ENCODE assay signal across 9 cellular contexts in the genomic region with DNA sequence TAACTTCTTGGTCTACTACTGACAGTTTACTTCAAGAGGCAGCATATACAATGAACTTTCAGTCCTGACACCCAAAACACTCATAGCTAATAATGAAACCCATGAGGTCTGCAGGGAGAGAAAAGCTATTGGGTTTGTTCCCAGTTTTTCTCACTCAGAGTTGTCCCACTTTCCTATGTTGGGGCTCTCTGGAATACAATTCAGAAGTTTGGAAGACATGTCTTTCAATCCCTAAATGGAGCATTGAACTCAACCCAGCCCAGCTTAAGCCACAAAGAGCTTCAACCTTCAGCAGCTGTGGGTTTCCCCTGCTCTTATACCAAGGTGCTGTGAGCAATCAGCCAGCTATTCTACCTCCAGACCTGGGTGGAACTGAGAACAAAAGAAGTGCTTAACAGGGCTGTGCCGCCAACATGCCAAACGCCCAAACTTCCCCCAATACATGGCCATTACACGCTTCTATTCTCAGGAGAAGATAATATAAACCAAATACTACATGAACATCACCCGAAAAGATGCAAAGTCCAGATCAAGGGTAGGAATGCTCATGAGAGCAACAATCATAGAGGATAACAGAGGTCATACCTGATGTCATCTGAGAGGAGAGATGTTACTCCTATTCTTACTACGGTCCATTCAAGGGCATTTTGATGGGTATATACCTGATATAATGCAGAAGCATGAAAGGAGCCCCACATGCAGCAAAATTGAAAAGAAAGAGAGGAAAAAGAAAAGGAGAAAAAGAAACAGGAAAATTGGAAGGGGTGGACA.
A peak's percentile ranks its signal among the peaks of the same experiment; 100 is the strongest.
DNase-seq lines count a peak whose midpoint lies in the region; ATAC-seq, FAIRE-seq and TF ChIP-seq lines count a peak whose summit lies in the region.
"Had no signal": no experiment of that assay in that cellular context is flagged by ENCODE, and none has a peak within 500 bp of the region (broad histone marks: within the 10 kb centered on the region; RNA-seq: fewer than 3 reads in every experiment).

No MANE protein-coding gene starts in this region.

- POLR2A ChIA-PET in activated CD8-positive, alpha-beta T cell treated with anti-CD3 and anti-CD28 coated beads for 36 hours (lab: Charles Lee), result interaction anchor here (1.3 kb wide), 1 partner anchor 10 kb away, joined by 3 read pairs; no protein-coding TSS in a partner anchor
- POLR2A ChIA-PET in activated CD8-positive, alpha-beta T cell treated with anti-CD3 and anti-CD28 coated beads, Interleukin-2, amount 10 ng/mL, durations not matched to agents 7 days and 5 days (lab: Charles Lee), result interaction anchor here (1.0 kb wide), 1 partner anchor 86 kb away, joined by 4 read pairs; no protein-coding TSS in a partner anchor

- H3K27ac Mint-ChIP-seq in activated CD8-positive, alpha-beta T cell treated with anti-CD3 and anti-CD28 coated beads for 36 hours, result peak overlapping the region; percentile 58
- no peak overlapping the region for H3K27ac Mint-ChIP-seq in activated CD8-positive, alpha-beta T cell treated with anti-CD3 and anti-CD28 coated beads, Interleukin-2, amount 10 ng/mL, durations not matched to agents 7 days and 5 days
- no peak overlapping the region for H3K27ac Mint-ChIP-seq in T-helper 17 cell

- TF ChIP-seq CTCF in activated CD8-positive, alpha-beta T cell treated with anti-CD3 and anti-CD28 coated beads for 36 hours (IDR thresholded peaks at IDR 0.05), result no peak
- TF ChIP-seq CTCF in D721Med (IDR thresholded peaks at IDR 0.05; ENCODE audit: insufficient read depth, missing control alignments), result no peak

- H3K36me3 Mint-ChIP-seq in activated CD8-positive, alpha-beta T cell treated with anti-CD3 and anti-CD28 coated beads for 36 hours (ENCODE audit: low read depth), result peaks cover 7% of the 10 kb centered on the region
- peaks cover 7% of the 10 kb centered on the region for H3K36me3 Mint-ChIP-seq in activated CD8-positive, alpha-beta T cell treated with anti-CD3 and anti-CD28 coated beads, Interleukin-2, amount 10 ng/mL, durations not matched to agents 7 days and 5 days (ENCODE audit: low read depth)
- no peaks in the 10 kb centered on the region for H3K36me3 Mint-ChIP-seq in T-helper 17 cell (ENCODE audit: low read depth)

- peak; percentile 87 for ATAC-seq in activated CD8-positive, alpha-beta T cell treated with anti-CD3 and anti-CD28 coated beads for 36 hours
- ATAC-seq in activated CD8-positive, alpha-beta T cell treated with anti-CD3 and anti-CD28 coated beads, Interleukin-2, amount 10 ng/mL, durations not matched to agents 7 days and 5 days, result no peak
- ATAC-seq in HG02623 (IDR thresholded peaks at IDR 0.05; ENCODE audit: unreplicated experiment) (peak; percentile 88), T-helper 17 cell (peak; percentile 60), SK-N-SH treated with all-trans-retinoic acid at 6 μM for 48 hours (no peak)

- TF ChIP-seq POLR2A in erythroblast (IDR thresholded peaks at IDR 0.05; ENCODE audit: low read length), result no peak

- H3K9me3 ChIP-seq in T-helper 17 cell (ENCODE audit: control insufficient read depth, low read length, poor library complexity, severe bottlenecking), result no peaks in the 10 kb centered on the region

- H3K9me3 Mint-ChIP-seq in activated CD8-positive, alpha-beta T cell treated with anti-CD3 and anti-CD28 coated beads for 36 hours, result peaks cover 13% of the 10 kb centered on the region
- no peaks in the 10 kb centered on the region for H3K9me3 Mint-ChIP-seq in activated CD8-positive, alpha-beta T cell treated with anti-CD3 and anti-CD28 coated beads, Interleukin-2, amount 10 ng/mL, durations not matched to agents 7 days and 5 days (ENCODE audit: insufficient read depth)

- CTCF ChIA-PET in activated CD8-positive, alpha-beta T cell treated with anti-CD3 and anti-CD28 coated beads for 36 hours (lab: Charles Lee), result interaction anchor here (0.6 to 1.6 kb wide), 4 partner anchors 10 to 276 kb away, joined by 3 to 5 read pairs (median 4); no protein-coding TSS in a partner anchor
- CTCF ChIA-PET in activated CD8-positive, alpha-beta T cell treated with anti-CD3 and anti-CD28 coated beads, Interleukin-2, amount 10 ng/mL, durations not matched to agents 7 days and 5 days (lab: Charles Lee), result interaction anchor here (1.0 to 1.7 kb wide), 5 partner anchors 13 to 155 kb away, joined by 3 to 7 read pairs (median 3); no protein-coding TSS in a partner anchor

- intact Hi-C loops in activated CD8-positive, alpha-beta T cell treated with anti-CD3 and anti-CD28 coated beads for 36 hours (cut with micrococcal nuclease), result no loop called here

- no peak overlapping the region for H3K4me3 Mint-ChIP-seq in activated CD8-positive, alpha-beta T cell treated with anti-CD3 and anti-CD28 coated beads for 36 hours
- H3K4me3 Mint-ChIP-seq in activated CD8-positive, alpha-beta T cell treated with anti-CD3 and anti-CD28 coated beads, Interleukin-2, amount 10 ng/mL, durations not matched to agents 7 days and 5 days, result no peak overlapping the region
- no peak overlapping the region for H3K4me3 Mint-ChIP-seq in T-helper 17 cell

- H3K4me1 Mint-ChIP-seq in activated CD8-positive, alpha-beta T cell treated with anti-CD3 and anti-CD28 coated beads for 36 hours (ENCODE audit: low read depth), result peaks cover 47% of the 10 kb centered on the region
- H3K4me1 Mint-ChIP-seq in activated CD8-positive, alpha-beta T cell treated with anti-CD3 and anti-CD28 coated beads, Interleukin-2, amount 10 ng/mL, durations not matched to agents 7 days and 5 days (ENCODE audit: low read depth), result peaks cover 18% of the 10 kb centered on the region
- H3K4me1 Mint-ChIP-seq in T-helper 17 cell, result peaks cover 2% of the 10 kb centered on the region

- no peaks in the 10 kb centered on the region for H3K27me3 Mint-ChIP-seq in activated CD8-positive, alpha-beta T cell treated with anti-CD3 and anti-CD28 coated beads for 36 hours
- H3K27me3 Mint-ChIP-seq in activated CD8-positive, alpha-beta T cell treated with anti-CD3 and anti-CD28 coated beads, Interleukin-2, amount 10 ng/mL, durations not matched to agents 7 days and 5 days (ENCODE audit: low read depth), result no peaks in the 10 kb centered on the region
- peaks cover 6% of the 10 kb centered on the region for H3K27me3 Mint-ChIP-seq in T-helper 17 cell

- DNase-seq in activated CD8-positive, alpha-beta T cell treated with anti-CD3 and anti-CD28 coated beads for 36 hours, result peak; percentile 57
- DNase-seq in activated CD8-positive, alpha-beta T cell treated with anti-CD3 and anti-CD28 coated beads, Interleukin-2, amount 10 ng/mL, durations not matched to agents 7 days and 5 days, result no peak
- DNase-seq in T-helper 17 cell, result no peak
- peak; percentile 19 for DNase-seq in stimulated activated CD4-positive, alpha-beta T cell treated with anti-CD3 and anti-CD28 coated beads, Interleukin-4, amount 100 ng/mL, for 24 hours
- DNase-seq in D721Med (ENCODE audit: insufficient read length, low spot score), result no peak
- DNase-seq in erythroblast (lab: John Stamatoyannopoulos, UW), result no peak
- DNase-seq: hypothalamus had no signal

- FAIRE-seq in D721Med (lab: Jason Lieb, UNC), result no peak

TF ChIP-seq in SK-N-SH treated with all-trans-retinoic acid at 6 μM for 48 hours, 23 proteins besides CTCF, POLR2A, EP300 and RAD21:
- no peak for TF ChIP-seq ZFP3 (CRISPR knock-in tag; IDR thresholded peaks at IDR 0.05)
- TF ChIP-seq ZNF565 (CRISPR knock-in tag; conservative IDR thresholded peaks at IDR 0.05; ENCODE audit: low read depth), result no peak
- TF ChIP-seq ZNF70 (CRISPR knock-in tag; IDR thresholded peaks at IDR 0.05), result no peak
- no peak for TF ChIP-seq ZNF8 (CRISPR knock-in tag; IDR thresholded peaks at IDR 0.05)

Comparison
In these comparisons a context has a peak if more than half of its experiments do, and no peak if none do; other contexts are left out.
1. ATAC-seq: peak in activated CD8-positive, alpha-beta T cell treated with anti-CD3 and anti-CD28 coated beads for 36 hours (single experiment), HG02623 (single experiment) and T-helper 17 cell (single experiment); none in activated CD8-positive, alpha-beta T cell treated with anti-CD3 and anti-CD28 coated beads, Interleukin-2, amount 10 ng/mL, durations not matched to agents 7 days and 5 days (single experiment) and SK-N-SH treated with all-trans-retinoic acid at 6 μM for 48 hours (single experiment).
2. DNase-seq: peak in activated CD8-positive, alpha-beta T cell treated with anti-CD3 and anti-CD28 coated beads for 36 hours (single experiment) and stimulated activated CD4-positive, alpha-beta T cell treated with anti-CD3 and anti-CD28 coated beads, Interleukin-4, amount 100 ng/mL, for 24 hours (single experiment); none in activated CD8-positive, alpha-beta T cell treated with anti-CD3 and anti-CD28 coated beads, Interleukin-2, amount 10 ng/mL, durations not matched to agents 7 days and 5 days (single experiment), T-helper 17 cell (0 of 3), D721Med (single experiment) and erythroblast (0 of 2).